ENCODE assay signal across 8 cellular contexts in genomic region chr14:53539489-53540126, GRCh38.
DNase-seq lines count a peak whose midpoint lies in the region; ATAC-seq lines count a peak whose summit lies in the region.

No MANE protein-coding gene starts in this region.

- H3K4me1 Mint-ChIP-seq in activated naive CD4-positive, alpha-beta T cell treated with anti-CD3 and anti-CD28 coated beads for 36 hours (ENCODE audit: low read depth): no peaks in the 10 kb centered on the region

- ATAC-seq in HG03571 (IDR thresholded peaks at IDR 0.05; ENCODE audit: unreplicated experiment) (peak; percentile 65), Right ventricle myocardium superior (ENCODE audit: poor library complexity) (peak; percentile 95), GM21526 (IDR thresholded peaks at IDR 0.05; ENCODE audit: low FRiP score, unreplicated experiment) (no peak)

- intact Hi-C loops in activated naive CD4-positive, alpha-beta T cell treated with anti-CD3 and anti-CD28 coated beads for 36 hours (cut with micrococcal nuclease): loop anchor here (1.0 kb wide), 2 partner anchors 636 to 809 kb away; no protein-coding TSS in a partner anchor
- intact Hi-C loops in Right ventricle myocardium superior (cut with DNase I) (loop anchor here (2.0 to 10.0 kb wide), 3 partner anchors 415 to 809 kb away; partner anchors contain the start of gene BMP4), posterior vena cava (cut with DNase I) (loop anchor here (5.0 to 10.0 kb wide), 3 partner anchors 635 to 805 kb away; no protein-coding TSS in a partner anchor)

- peaks cover 3% of the 10 kb centered on the region for H3K27me3 Mint-ChIP-seq in activated naive CD4-positive, alpha-beta T cell treated with anti-CD3 and anti-CD28 coated beads for 36 hours (ENCODE audit: low read depth)

- no peaks in the 10 kb centered on the region for H3K36me3 Mint-ChIP-seq in activated naive CD4-positive, alpha-beta T cell treated with anti-CD3 and anti-CD28 coated beads for 36 hours (ENCODE audit: low read depth)

- DNase-seq in CMK (ENCODE audit: low read depth): peak; percentile 21
- DNase-seq in GM19238 (ENCODE audit: insufficient read length, low spot score): peak; percentile 33
- DNase-seq in NOMO-1 treated with dmso at 0.1 percent for 144 hours (lab: John Stamatoyannopoulos, UW; ENCODE audit: unreplicated experiment): peak; percentile 9
- peak; percentile 75 for DNase-seq in activated naive CD4-positive, alpha-beta T cell treated with anti-CD3 and anti-CD28 coated beads for 36 hours
- peak; percentile 71 for DNase-seq in Right ventricle myocardium superior
- DNase-seq in posterior vena cava (ENCODE audit: low spot score): peak; percentile 90

- H3K9me3 Mint-ChIP-seq in activated naive CD4-positive, alpha-beta T cell treated with anti-CD3 and anti-CD28 coated beads for 36 hours: no peaks in the 10 kb centered on the region

- no peak overlapping the region for H3K4me3 Mint-ChIP-seq in activated naive CD4-positive, alpha-beta T cell treated with anti-CD3 and anti-CD28 coated beads for 36 hours

- no peak overlapping the region for H3K27ac Mint-ChIP-seq in activated naive CD4-positive, alpha-beta T cell treated with anti-CD3 and anti-CD28 coated beads for 36 hours

- CTCF ChIA-PET in activated naive CD4-positive, alpha-beta T cell treated with anti-CD3 and anti-CD28 coated beads for 36 hours (lab: Charles Lee): interaction anchor here (0.8 to 2.0 kb wide), 3 partner anchors 106 to 808 kb away, joined by 3 to 8 read pairs (median 3); no protein-coding TSS in a partner anchor

Comparison
In these comparisons a context has a peak if more than half of its experiments do, and no peak if none do; other contexts are left out.
1. DNase-seq: peak in every context shown above with its lines; median percentile 90 in posterior vena cava; 75 in activated naive CD4-positive, alpha-beta T cell treated with anti-CD3 and anti-CD28 coated beads for 36 hours; 71 in Right ventricle myocardium superior; 33 in GM19238; 21 in CMK; 9 in NOMO-1 treated with dmso at 0.1 percent for 144 hours.